In genomic region chr7:19397917-19398316, GRCh38 we compare ENCODE assay signal across 9 cellular contexts.
DNase-seq lines count a peak whose midpoint lies in the region; ATAC-seq and TF ChIP-seq lines count a peak whose summit lies in the region.
"Had no signal": no experiment of that assay in that cellular context is flagged by ENCODE, and none has a peak within 500 bp of the region (broad histone marks: within the 10 kb centered on the region; RNA-seq: fewer than 3 reads in every experiment).

No MANE protein-coding gene starts in this region.

- no peaks in the 10 kb centered on the region for H3K36me3 ChIP-seq in tibial artery

- no peak overlapping the region for H3K27ac Mint-ChIP-seq in activated naive CD4-positive, alpha-beta T cell treated with anti-CD3 and anti-CD28 coated beads for 36 hours

- H3K4me1 ChIP-seq in tibial artery, result no peaks in the 10 kb centered on the region

- no peaks in the 10 kb centered on the region for H3K9me3 ChIP-seq in tibial artery

- DNase-seq in MV-4-11 (lab: John Stamatoyannopoulos, UW), result peak; percentile 82
- DNase-seq in myocyte (ENCODE audit: low read depth), result peak; percentile 70
- no peak for DNase-seq in left cardiac atrium
- DNase-seq in activated naive CD4-positive, alpha-beta T cell treated with anti-CD3 and anti-CD28 coated beads for 36 hours, result no peak
- DNase-seq in tibial artery, result no peak
- no peak for DNase-seq in SK-N-DZ (ENCODE audit: low spot score)
- DNase-seq: NCI-H1694 treated with DMSO at 0.1 percent for 48 hours had no signal

- H3K36me3 Mint-ChIP-seq in activated naive CD4-positive, alpha-beta T cell treated with anti-CD3 and anti-CD28 coated beads for 36 hours (ENCODE audit: low read depth), result no peaks in the 10 kb centered on the region

- ATAC-seq in GM19324 (IDR thresholded peaks at IDR 0.05; ENCODE audit: low FRiP score, unreplicated experiment) (peak; percentile 77), HG02938 (IDR thresholded peaks at IDR 0.05; ENCODE audit: unreplicated experiment) (peak; percentile 89), left cardiac atrium (no peak)

- H3K27me3 Mint-ChIP-seq in activated naive CD4-positive, alpha-beta T cell treated with anti-CD3 and anti-CD28 coated beads for 36 hours (ENCODE audit: low read depth), result no peaks in the 10 kb centered on the region

- TF ChIP-seq CTCF in tibial artery (IDR thresholded peaks at IDR 0.05), result no peak

- CTCF ChIA-PET in activated naive CD4-positive, alpha-beta T cell treated with anti-CD3 and anti-CD28 coated beads for 36 hours (lab: Charles Lee), result no interaction called here

- intact Hi-C loops in left cardiac atrium (cut with DNase I), result no loop called here
- intact Hi-C loops in activated naive CD4-positive, alpha-beta T cell treated with anti-CD3 and anti-CD28 coated beads for 36 hours (cut with micrococcal nuclease), result no loop called here
- intact Hi-C loops in tibial artery (cut with DNase I; ENCODE audit: low total_unique reads), result no loop called here

- no peak overlapping the region for H3K27ac ChIP-seq in tibial artery

- H3K4me1 Mint-ChIP-seq in activated naive CD4-positive, alpha-beta T cell treated with anti-CD3 and anti-CD28 coated beads for 36 hours (ENCODE audit: low read depth), result no peaks in the 10 kb centered on the region

- no peaks in the 10 kb centered on the region for H3K9me3 Mint-ChIP-seq in activated naive CD4-positive, alpha-beta T cell treated with anti-CD3 and anti-CD28 coated beads for 36 hours

- no peak overlapping the region for H3K4me3 Mint-ChIP-seq in activated naive CD4-positive, alpha-beta T cell treated with anti-CD3 and anti-CD28 coated beads for 36 hours

- no peak overlapping the region for H3K4me3 ChIP-seq in tibial artery

- H3K27me3 ChIP-seq in tibial artery, result no peaks in the 10 kb centered on the region

Comparison
In these comparisons a context has a peak if more than half of its experiments do, and no peak if none do; other contexts are left out.
1. ATAC-seq: peak in GM19324 (single experiment) and HG02938 (single experiment); none in left cardiac atrium (0 of 2).
2. DNase-seq: peak in MV-4-11 (single experiment) and myocyte (single experiment); none in left cardiac atrium (single experiment), activated naive CD4-positive, alpha-beta T cell treated with anti-CD3 and anti-CD28 coated beads for 36 hours (single experiment), tibial artery (0 of 2) and SK-N-DZ (single experiment).